Comparison of ENCODE assay signal across 17 cellular contexts in genomic region chr1:50347933-50348332, GRCh38.
"Had no signal": no experiment of that assay in that cellular context is flagged by ENCODE, and none has a peak within 500 bp of the region (broad histone marks: within the 10 kb centered on the region; RNA-seq: fewer than 3 reads in every experiment).

No MANE protein-coding gene starts in this region.

- H3K4me1 ChIP-seq: esophagus muscularis mucosa, gastroesophageal sphincter had no signal

- DNase-seq: activated B cell treated with CpG ODN at 0.5 μM for 24 hours; activated CD8-positive, alpha-beta memory T cell treated with anti-CD3 and anti-CD28 coated beads for 24 hours; activated effector memory CD4-positive, alpha-beta T cell treated with Interleukin-2 at 50 U/mL for 16 hours; activated naive CD4-positive, alpha-beta T cell treated with anti-CD3 and anti-CD28 coated beads, Interleukin-2, amount 50 U/mL, for 16 hours; activated T-cell treated with anti-CD3 and anti-CD28 coated beads, Interleukin-2, amount 50 U/mL, for 4 hours had no signal

- H3K4me1 Mint-ChIP-seq: activated B cell treated with CpG ODN at 0.5 μM for 24 hours; activated T-helper 17 cell treated with anti-CD3 and anti-CD28 coated beads, Interleukin-2, amount 50 U/mL, for 72 hours; central memory CD8-positive, alpha-beta T cell had no signal

- H3K9me3 Mint-ChIP-seq: activated B cell treated with CpG ODN at 0.5 μM for 24 hours; activated CD8-positive, alpha-beta T cell treated with anti-CD3 and anti-CD28 coated beads for 36 hours; activated T-cell treated with anti-CD3 and anti-CD28 coated beads, Interleukin-2, amount 50 U/mL, for 4 hours; activated T-helper 17 cell treated with anti-CD3 and anti-CD28 coated beads, Interleukin-2, amount 50 U/mL, for 72 hours; central memory CD8-positive, alpha-beta T cell; dendritic cell treated with granulocyte-macrophage colony-stimulating factor and Interleukin-4, amounts not matched to agents 40 ng/mL and 50 ng/mL, for 4 days had no signal

- H3K27ac Mint-ChIP-seq: activated B cell treated with CpG ODN at 0.5 μM for 24 hours; activated CD8-positive, alpha-beta T cell treated with anti-CD3 and anti-CD28 coated beads for 36 hours; activated naive CD8-positive, alpha-beta T cell; activated T-helper 17 cell treated with anti-CD3 and anti-CD28 coated beads, Interleukin-2, amount 50 U/mL, for 72 hours; dendritic cell treated with granulocyte-macrophage colony-stimulating factor and Interleukin-4, amounts not matched to agents 40 ng/mL and 50 ng/mL, for 4 days; endodermal cell had no signal

- H3K27ac ChIP-seq: brain microvascular endothelial cell, coronary artery, dorsolateral prefrontal cortex, esophagus muscularis mucosa, gastroesophageal sphincter, WERI-Rb-1 had no signal

- H3K36me3 Mint-ChIP-seq: activated naive CD8-positive, alpha-beta T cell had no signal

- H3K4me3 Mint-ChIP-seq: activated B cell treated with CpG ODN at 0.5 μM for 24 hours; activated CD8-positive, alpha-beta T cell treated with anti-CD3 and anti-CD28 coated beads for 36 hours; activated naive CD8-positive, alpha-beta T cell; activated T-cell treated with anti-CD3 and anti-CD28 coated beads, Interleukin-2, amount 50 U/mL, for 4 hours; activated T-helper 17 cell treated with anti-CD3 and anti-CD28 coated beads, Interleukin-2, amount 50 U/mL, for 72 hours; central memory CD8-positive, alpha-beta T cell; dendritic cell treated with granulocyte-macrophage colony-stimulating factor and Interleukin-4, amounts not matched to agents 40 ng/mL and 50 ng/mL, for 4 days; endodermal cell had no signal

- H3K36me3 ChIP-seq: brain microvascular endothelial cell, esophagus muscularis mucosa, gastroesophageal sphincter, WERI-Rb-1 had no signal

- H3K27me3 ChIP-seq: brain microvascular endothelial cell had no signal

- H3K4me3 ChIP-seq: coronary artery, dorsolateral prefrontal cortex, esophagus muscularis mucosa, gastroesophageal sphincter had no signal
